Comparison of ENCODE assay signal across 10 cellular contexts in the genomic region with DNA sequence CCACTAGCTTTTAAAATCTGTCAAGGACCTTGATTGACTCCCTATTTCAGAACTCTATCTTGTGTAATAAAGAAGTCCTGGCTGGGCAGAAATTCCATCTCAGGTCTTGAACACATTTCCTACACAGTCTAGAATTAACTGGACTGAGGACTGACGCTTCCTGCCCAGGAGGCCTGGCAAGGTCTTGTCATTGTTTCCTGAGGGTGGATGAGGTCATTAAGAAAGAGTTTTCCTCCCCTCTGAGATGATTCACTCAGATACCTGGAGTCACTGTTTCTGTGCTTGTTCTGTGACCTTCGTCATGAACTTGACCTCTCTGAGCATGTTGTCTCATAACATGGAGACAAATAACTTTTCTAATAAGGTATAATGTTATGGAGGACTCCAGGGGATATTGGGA. TPM values are rescaled to one million over a fixed set of nuclear protein-coding genes. Genes with fewer than 3 reads are reported as not detected.
DNase-seq lines count a peak whose midpoint lies in the region; TF ChIP-seq lines count a peak whose summit lies in the region.
"Had no signal": no experiment of that assay in that cellular context is flagged by ENCODE, and none has a peak within 500 bp of the region (broad histone marks: within the 10 kb centered on the region; RNA-seq: fewer than 3 reads in every experiment).

No MANE protein-coding gene starts in this region.

- 67 to 84% (median 73%) methylated on average over 2 of the region's 2 CpGs for WGBS in spleen, 5 donors
- 84 to 87% methylated on average over 2 of the region's 2 CpGs for WGBS in thyroid gland, 2 donors

- H3K36me3 ChIP-seq in adipocyte (ENCODE audit: control insufficient read depth, insufficient read depth, low read length, severe bottlenecking): peaks cover 50% of the 10 kb centered on the region
- peaks cover 0 to 64% (median 32%) of the 10 kb centered on the region in 6 donors for H3K36me3 ChIP-seq in spleen
- H3K36me3 ChIP-seq in thyroid gland: peaks cover 9 to 11% of the 10 kb centered on the region in 2 donors

- peaks cover 87% of the 10 kb centered on the region for H3K4me1 Mint-ChIP-seq in HFFc6 (ENCODE audit: low read depth)

- H3K9ac ChIP-seq in adipocyte (ENCODE audit: low read length): peak overlapping the region; percentile 31

- H3K27me3 Mint-ChIP-seq in HFFc6 (ENCODE audit: insufficient read depth): no peaks in the 10 kb centered on the region; the same call in 1 of the 2 replicates

- H3K27me3 ChIP-seq in adipocyte (replicated peaks; ENCODE audit: control insufficient read depth, insufficient read depth, low read length) (no peaks in the 10 kb centered on the region), spleen (replicated peaks in 1 of 7) (no peaks in the 10 kb centered on the region), thyroid gland (no peaks in the 10 kb centered on the region)
- H3K27me3 ChIP-seq: gastrocnemius medialis had no signal

- H3K4me3 Mint-ChIP-seq in HFFc6: no peak overlapping the region

- H3K27ac ChIP-seq in spleen (peak overlapping the region in 2 of 8 donors; percentile 5 to 12), thyroid gland (no peak overlapping the region)

- peak overlapping the region; percentile 80 for H3K27ac Mint-ChIP-seq in HFFc6

- DNase-seq in AG08395 (ENCODE audit: low spot score) (peak; percentile 41), HFFc6 (peak; percentile 69), adipocyte (ENCODE audit: low read depth) (no peak), kidney glomerular epithelial cell (lab: John Stamatoyannopoulos, UW) (peak; percentile 94), spleen (no peak), DMS153 treated with DMSO at 0.1 percent for 48 hours (lab: John Stamatoyannopoulos, UW; ENCODE audit: unreplicated experiment) (no peak), thyroid gland (no peak), NCI-H1092 (lab: John Stamatoyannopoulos, UW) (no peak)

- TF ChIP-seq POLR2A in spleen (IDR thresholded peaks at IDR 0.05) (no peak), thyroid gland (IDR thresholded peaks at IDR 0.05) (no peak)

- intact Hi-C loops in spleen (cut with DNase I; ENCODE audit: low total_unique reads): loop anchor here (5.0 to 10.0 kb wide), 4 partner anchors 185 to 642 kb away; no protein-coding TSS in a partner anchor
- intact Hi-C loops in thyroid gland (cut with DNase I): no loop called here

- H3K9me3 Mint-ChIP-seq in HFFc6: no peaks in the 10 kb centered on the region

- H3K36me3 Mint-ChIP-seq in HFFc6 (ENCODE audit: low read depth): peaks cover 22% of the 10 kb centered on the region

- H3K4me1 ChIP-seq in adipocyte (ENCODE audit: control insufficient read depth, insufficient read depth, low read length) (peaks cover 51% of the 10 kb centered on the region), spleen (peaks cover 4 to 56% (median 32%) of the 10 kb centered on the region in 6 donors), thyroid gland (peaks cover 0 to 9% of the 10 kb centered on the region in 2 donors)

- H3K4me3 ChIP-seq in adipocyte (ENCODE audit: low read length) (no peak overlapping the region), spleen (no peak overlapping the region), thyroid gland (replicated peaks in 1 of 3) (no peak overlapping the region)
- H3K4me3 ChIP-seq: gastrocnemius medialis, GM12878 had no signal

- H3K9me3 ChIP-seq in adipocyte (ENCODE audit: control insufficient read depth, low read length) (no peaks in the 10 kb centered on the region), spleen (no peaks in the 10 kb centered on the region), thyroid gland (no peaks in the 10 kb centered on the region)
- H3K9me3 ChIP-seq: gastrocnemius medialis had no signal

- TF ChIP-seq CTCF in HFFc6 (IDR thresholded peaks at IDR 0.05) (no peak), spleen (IDR thresholded peaks at IDR 0.05 in 8 of 11, conservative IDR thresholded peaks at IDR 0.05 in 3 of 11) (no peak), thyroid gland (IDR thresholded peaks at IDR 0.05) (no peak)

RNA-seq across cellular contexts. Expression of a gene that starts 10.0 kb away (rescaled TPM):
- 10 to 100 TPM; 40.7 to 65.2 (median 52.0) TPM for total RNA-seq in HFFc6 (2021; fragmentation: NEBNext Ultra II Directional; extraction: Animal tissue kit (Norgen Biotek cat#: 25700))
- total RNA-seq in spleen (10 to 100 TPM; 26.0 to 56.3 (median 44.9) TPM), thyroid gland (10 to 100 TPM; 17.1 to 24.2 (median 19.1) TPM)
- polyA plus RNA-seq in spleen: 10 to 100 TPM; 11.9 to 12.9 (median 12.6) TPM

Comparison
In these comparisons a context has a peak if more than half of its experiments do, and no peak if none do; other contexts are left out.
1. DNase-seq: peak in AG08395 (single experiment), HFFc6 (single experiment) and kidney glomerular epithelial cell (single experiment); none in adipocyte (single experiment), spleen (single experiment), DMS153 treated with DMSO at 0.1 percent for 48 hours (single experiment), thyroid gland (0 of 2) and NCI-H1092 (single experiment).